18 cellular contexts compared by ENCODE assay signal in genomic region chr6:144898052-144898689, GRCh38.
DNase-seq lines count a peak whose midpoint lies in the region; ATAC-seq and TF ChIP-seq lines count a peak whose summit lies in the region.
"Had no signal": no experiment of that assay in that cellular context is flagged by ENCODE, and none has a peak within 500 bp of the region (broad histone marks: within the 10 kb centered on the region; RNA-seq: fewer than 3 reads in every experiment).

No MANE protein-coding gene starts in this region.

- H3K27me3 Mint-ChIP-seq in glutamatergic neuron (ENCODE audit: unreplicated experiment) = peaks cover 2% of the 10 kb centered on the region

- TF ChIP-seq POLR2A in transverse colon (IDR thresholded peaks at IDR 0.05) = no peak

- in situ Hi-C loops in transverse colon (cut with MboI; ENCODE audit: low pct_ligation_motif_present in 1 of 4, low pct_unique_long_range_greater_than_20kb in 1 of 4, low sequenced_read_pairs in 3 of 4) = no loop called here

- no peaks in the 10 kb centered on the region for H3K36me3 ChIP-seq in transverse colon
- H3K36me3 ChIP-seq: vagina had no signal

- no peak overlapping the region for H3K27ac Mint-ChIP-seq in glutamatergic neuron (ENCODE audit: unreplicated experiment)
- H3K27ac Mint-ChIP-seq: B cell had no signal

- intact Hi-C loops in transverse colon (cut with DNase I; ENCODE audit: low total_unique reads) = no loop called here

- H3K4me1 Mint-ChIP-seq in glutamatergic neuron (ENCODE audit: low read depth, unreplicated experiment) = peaks cover 3% of the 10 kb centered on the region
- H3K4me1 Mint-ChIP-seq: B cell had no signal

- no peaks in the 10 kb centered on the region for H3K9me3 Mint-ChIP-seq in glutamatergic neuron (ENCODE audit: unreplicated experiment)

- no peak overlapping the region for H3K27ac ChIP-seq in transverse colon
- H3K27ac ChIP-seq: parathyroid adenoma, SK-N-MC, vagina had no signal

- peaks cover 0 to 5% of the 10 kb centered on the region in 2 donors for H3K9me3 ChIP-seq in transverse colon
- H3K9me3 ChIP-seq: vagina had no signal

- no peaks in the 10 kb centered on the region for H3K27me3 ChIP-seq in transverse colon
- H3K27me3 ChIP-seq: vagina had no signal

- ATAC-seq in GM21447 (IDR thresholded peaks at IDR 0.05; ENCODE audit: unreplicated experiment) = no peak
- ATAC-seq: GM12878 had no signal

- TF ChIP-seq CTCF in fibroblast of pulmonary artery (IDR thresholded peaks at IDR 0.05; ENCODE audit: low read length, missing control alignments) (no peak), glutamatergic neuron (IDR thresholded peaks at IDR 0.05; ENCODE audit: partially characterized antibody, unreplicated experiment) (no peak), transverse colon (IDR thresholded peaks at IDR 0.05) (no peak)

- WGBS in transverse colon (ENCODE audit: low coverage in 1 of 2), 2 donors = 81 to 82% methylated on average over 3 of the region's 3 CpGs

- H3K4me3 ChIP-seq in fibroblast of pulmonary artery (replicated peaks; ENCODE audit: low read depth, low read length) (no peak overlapping the region), transverse colon (no peak overlapping the region)
- H3K4me3 ChIP-seq: GM12878, SK-N-MC, vagina had no signal

- H3K4me1 ChIP-seq in transverse colon = peaks cover 0 to 4% (median 0%) of the 10 kb centered on the region in 4 donors
- H3K4me1 ChIP-seq: parathyroid adenoma, vagina had no signal

- H3K36me3 Mint-ChIP-seq in glutamatergic neuron (ENCODE audit: unreplicated experiment) = peaks cover 4% of the 10 kb centered on the region

- H3K4me3 Mint-ChIP-seq in glutamatergic neuron (ENCODE audit: unreplicated experiment) = no peak overlapping the region
- H3K4me3 Mint-ChIP-seq: B cell had no signal

- TF ChIP-seq EP300 in transverse colon (IDR thresholded peaks at IDR 0.05; ENCODE audit: low read depth) = no peak

- DNase-seq in A172 (ENCODE audit: low spot score) = peak; percentile 83
- DNase-seq in HCEC 1CT = peak; percentile 79
- DNase-seq in SW480 (ENCODE audit: low spot score) = peak; percentile 79
- DNase-seq in fibroblast of pulmonary artery (ENCODE audit: low read depth) = peak; percentile 14
- no peak for DNase-seq in glutamatergic neuron
- no peak for DNase-seq in GOT3 (lab: John Stamatoyannopoulos, UW)
- no peak for DNase-seq in transverse colon
- DNase-seq: activated CD4-positive, CD25-positive, alpha-beta regulatory T cell; Kasumi-1; NCI-H2029; NCI-H82; stimulated activated CD4-positive, alpha-beta T cell treated with anti-CD3 and anti-CD28 coated beads, Interleukin-2, amount 100 ng/mL, for 24 hours had no signal

Comparison
In these comparisons a context has a peak if more than half of its experiments do, and no peak if none do; other contexts are left out.
1. DNase-seq: peak in A172 (single experiment), HCEC 1CT (single experiment), SW480 (single experiment) and fibroblast of pulmonary artery (single experiment); none in glutamatergic neuron (single experiment), GOT3 (single experiment) and transverse colon (single experiment).